ENCODE assay signal across 1 cellular context in the genomic region with DNA sequence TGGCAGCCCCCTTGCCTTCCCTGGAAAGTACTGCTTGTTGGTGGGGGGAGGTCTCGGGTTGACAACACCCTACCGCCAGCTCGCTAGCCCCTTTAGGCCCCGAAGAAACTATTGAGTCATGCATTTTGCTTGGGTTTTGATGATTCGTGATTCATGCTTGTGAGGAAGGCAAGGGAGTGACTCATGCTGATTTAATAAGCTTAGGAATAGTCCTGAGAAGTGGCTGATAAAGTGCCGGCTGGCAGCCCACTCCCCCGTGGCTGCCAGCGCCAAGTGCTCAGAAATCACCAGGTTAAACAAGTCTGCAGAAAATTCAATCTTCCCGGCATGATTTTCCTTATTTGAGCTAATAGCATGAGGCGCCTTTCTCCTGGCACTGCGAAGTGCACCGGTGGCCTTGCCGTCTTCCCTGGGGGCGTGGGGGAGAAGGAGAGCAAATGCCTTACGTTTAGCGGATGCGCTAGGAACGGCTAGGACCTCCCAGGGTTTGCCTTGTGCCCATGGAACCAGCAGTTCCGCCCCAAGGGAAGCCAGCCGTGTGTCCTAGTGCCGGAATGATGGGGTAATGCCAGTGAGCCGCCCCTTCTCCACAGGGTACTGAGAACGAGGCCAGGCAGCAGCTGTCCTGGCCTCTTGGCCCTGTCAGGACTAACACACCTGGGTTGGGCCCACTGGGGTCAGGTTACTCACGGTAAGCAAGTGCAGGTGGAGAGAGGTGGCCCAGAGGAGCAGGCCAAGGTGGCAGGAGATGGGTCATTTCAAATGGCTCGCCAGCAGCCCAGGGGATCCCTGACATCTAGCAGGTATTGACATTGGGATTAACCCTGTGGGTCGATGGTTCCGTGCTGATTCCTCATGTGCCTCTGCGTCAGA.
TF ChIP-seq lines count a peak whose summit lies in the region.

No MANE protein-coding gene starts in this region.

TF ChIP-seq in SK-N-SH, 30 proteins besides CTCF, POLR2A, EP300 and RAD21 (continued from another document):
- TF ChIP-seq, protein P1, sequence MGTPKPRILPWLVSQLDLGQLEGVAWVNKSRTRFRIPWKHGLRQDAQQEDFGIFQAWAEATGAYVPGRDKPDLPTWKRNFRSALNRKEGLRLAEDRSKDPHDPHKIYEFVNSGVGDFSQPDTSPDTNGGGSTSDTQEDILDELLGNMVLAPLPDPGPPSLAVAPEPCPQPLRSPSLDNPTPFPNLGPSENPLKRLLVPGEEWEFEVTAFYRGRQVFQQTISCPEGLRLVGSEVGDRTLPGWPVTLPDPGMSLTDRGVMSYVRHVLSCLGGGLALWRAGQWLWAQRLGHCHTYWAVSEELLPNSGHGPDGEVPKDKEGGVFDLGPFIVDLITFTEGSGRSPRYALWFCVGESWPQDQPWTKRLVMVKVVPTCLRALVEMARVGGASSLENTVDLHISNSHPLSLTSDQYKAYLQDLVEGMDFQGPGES (IDR thresholded peaks at IDR 0.05; ENCODE audit: low read depth, low read length), result no peak
- TF ChIP-seq YY1 (IDR thresholded peaks at IDR 0.05; ENCODE audit: low read depth), result no peak
- no peak for TF ChIP-seq FOXJ3 (CRISPR knock-in tag; IDR thresholded peaks at IDR 0.05)
- TF ChIP-seq, protein P2, sequence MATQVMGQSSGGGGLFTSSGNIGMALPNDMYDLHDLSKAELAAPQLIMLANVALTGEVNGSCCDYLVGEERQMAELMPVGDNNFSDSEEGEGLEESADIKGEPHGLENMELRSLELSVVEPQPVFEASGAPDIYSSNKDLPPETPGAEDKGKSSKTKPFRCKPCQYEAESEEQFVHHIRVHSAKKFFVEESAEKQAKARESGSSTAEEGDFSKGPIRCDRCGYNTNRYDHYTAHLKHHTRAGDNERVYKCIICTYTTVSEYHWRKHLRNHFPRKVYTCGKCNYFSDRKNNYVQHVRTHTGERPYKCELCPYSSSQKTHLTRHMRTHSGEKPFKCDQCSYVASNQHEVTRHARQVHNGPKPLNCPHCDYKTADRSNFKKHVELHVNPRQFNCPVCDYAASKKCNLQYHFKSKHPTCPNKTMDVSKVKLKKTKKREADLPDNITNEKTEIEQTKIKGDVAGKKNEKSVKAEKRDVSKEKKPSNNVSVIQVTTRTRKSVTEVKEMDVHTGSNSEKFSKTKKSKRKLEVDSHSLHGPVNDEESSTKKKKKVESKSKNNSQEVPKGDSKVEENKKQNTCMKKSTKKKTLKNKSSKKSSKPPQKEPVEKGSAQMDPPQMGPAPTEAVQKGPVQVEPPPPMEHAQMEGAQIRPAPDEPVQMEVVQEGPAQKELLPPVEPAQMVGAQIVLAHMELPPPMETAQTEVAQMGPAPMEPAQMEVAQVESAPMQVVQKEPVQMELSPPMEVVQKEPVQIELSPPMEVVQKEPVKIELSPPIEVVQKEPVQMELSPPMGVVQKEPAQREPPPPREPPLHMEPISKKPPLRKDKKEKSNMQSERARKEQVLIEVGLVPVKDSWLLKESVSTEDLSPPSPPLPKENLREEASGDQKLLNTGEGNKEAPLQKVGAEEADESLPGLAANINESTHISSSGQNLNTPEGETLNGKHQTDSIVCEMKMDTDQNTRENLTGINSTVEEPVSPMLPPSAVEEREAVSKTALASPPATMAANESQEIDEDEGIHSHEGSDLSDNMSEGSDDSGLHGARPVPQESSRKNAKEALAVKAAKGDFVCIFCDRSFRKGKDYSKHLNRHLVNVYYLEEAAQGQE (IDR thresholded peaks at IDR 0.05; ENCODE audit: low read depth, low read length), result 0 out of 2 replicates have a peak, but pooled peaks have one; percentile 15
- no peak for TF ChIP-seq ELF1 (IDR thresholded peaks at IDR 0.05)
- peak; percentile 59; the same call in 1 of the 2 replicates for TF ChIP-seq TEAD4 (IDR thresholded peaks at IDR 0.05; ENCODE audit: borderline replicate concordance, insufficient read depth)
- TF ChIP-seq MEF2A (IDR thresholded peaks at IDR 0.05; ENCODE audit: borderline replicate concordance, low read depth), result peak; percentile 63; the same call in 1 of the 2 replicates
- peak; percentile 70; the same call in 1 of the 2 replicates for TF ChIP-seq POLR2AphosphoS5 (IDR thresholded peaks at IDR 0.05; ENCODE audit: low read depth, low read length)
- peak; percentile 52; the same call in 1 of the 2 replicates for TF ChIP-seq RXRA (IDR thresholded peaks at IDR 0.05; ENCODE audit: borderline replicate concordance, low read depth)
- TF ChIP-seq JUND (IDR thresholded peaks at IDR 0.05), result peak; percentile 98
- no peak for TF ChIP-seq TAF1 (IDR thresholded peaks at IDR 0.05; ENCODE audit: borderline replicate concordance, low read depth, low read length)
- no peak for TF ChIP-seq SMC3 (IDR thresholded peaks at IDR 0.05; ENCODE audit: low read depth, low read length)
TF ChIP-seq in SK-N-SH: peak in this region for 13.
